Comparison of ENCODE assay signal across 8 cellular contexts in the genomic region with DNA sequence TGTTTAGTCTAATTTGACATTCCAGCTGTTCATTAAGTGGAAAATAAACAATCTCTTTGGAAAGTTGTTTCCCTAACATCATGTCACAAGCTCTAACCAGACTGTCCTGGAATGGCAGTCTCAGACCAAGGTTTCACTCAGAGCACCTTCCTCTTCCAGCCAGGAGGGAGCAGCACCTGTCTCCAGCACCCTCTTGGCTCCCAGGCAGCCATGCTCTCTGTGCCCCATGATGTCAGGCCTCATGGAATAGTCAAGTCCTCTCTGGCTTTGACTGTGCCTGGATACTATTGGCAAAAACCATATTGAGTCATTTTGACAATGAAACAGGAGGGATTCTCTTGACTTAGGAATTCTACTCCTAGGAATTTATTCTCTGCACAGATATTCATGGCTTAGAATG.
A peak's percentile ranks its signal among the peaks of the same experiment; 100 is the strongest.
DNase-seq lines count a peak whose midpoint lies in the region; ATAC-seq and FAIRE-seq lines count a peak whose summit lies in the region.

No MANE protein-coding gene starts in this region.

- DNase-seq in NCI-H146 (lab: John Stamatoyannopoulos, UW), result peak; percentile 21
- DNase-seq in NCI-H146 treated with DMSO at 0.1 percent for 48 hours (lab: John Stamatoyannopoulos, UW; ENCODE audit: unreplicated experiment), result no peak
- peak; percentile 25 for DNase-seq in NAMALWA (ENCODE audit: low spot score)
- peak; percentile 49 for DNase-seq in small intestine
- DNase-seq in NCI-H2227 (lab: John Stamatoyannopoulos, UW; ENCODE audit: unreplicated experiment), result no peak
- no peak for DNase-seq in activated effector memory CD4-positive, alpha-beta T cell treated with Interleukin-2 at 50 U/mL for 16 hours

- no peak overlapping the region for H3K27ac ChIP-seq in small intestine (ENCODE audit: low read depth in 1 of 2, low read length in 1 of 2)

- H3K9ac ChIP-seq in endocrine pancreas (ENCODE audit: control insufficient read depth, insufficient read depth, low read length), result no peak overlapping the region

- H3K27me3 ChIP-seq in endocrine pancreas (ENCODE audit: control insufficient read depth, insufficient read depth, low read length) (no peaks in the 10 kb centered on the region), small intestine (ENCODE audit: control insufficient read depth in 2 of 2, insufficient read depth in 2 of 2, low read length in 2 of 2) (no peaks in the 10 kb centered on the region)

- no peaks in the 10 kb centered on the region for H3K36me3 ChIP-seq in endocrine pancreas (ENCODE audit: control insufficient read depth, insufficient read depth, low read length)
- H3K36me3 ChIP-seq in small intestine (ENCODE audit: control insufficient read depth in 2 of 2, insufficient read depth in 2 of 2, low read length in 2 of 2), result no peaks in the 10 kb centered on the region

- H3K4me1 ChIP-seq in endocrine pancreas (ENCODE audit: control insufficient read depth, insufficient read depth, low read length) (peaks cover 4% of the 10 kb centered on the region), small intestine (ENCODE audit: control insufficient read depth in 2 of 2, insufficient read depth in 1 of 2, low read depth in 1 of 2, low read length in 1 of 2) (no peaks in the 10 kb centered on the region)

- H3K4me3 ChIP-seq in endocrine pancreas (ENCODE audit: control insufficient read depth, insufficient read depth, low read length), result peak overlapping the region; percentile 28
- no peak overlapping the region for H3K4me3 ChIP-seq in small intestine (ENCODE audit: low read depth in 1 of 2, low read length in 2 of 2)

- FAIRE-seq in small intestine (lab: Jason Lieb, UNC), result no peak

- ATAC-seq in activated CD4-positive, CD25-positive, alpha-beta regulatory T cell treated with anti-CD3 and anti-CD28 coated beads, Interleukin-2, amount 50 U/mL, for 24 hours, result no peak

- H3K9me3 ChIP-seq in endocrine pancreas (ENCODE audit: control insufficient read depth, low read length) (no peaks in the 10 kb centered on the region), small intestine (ENCODE audit: control insufficient read depth, low read depth) (no peaks in the 10 kb centered on the region)

Comparison
In these comparisons a context has a peak if more than half of its experiments do, and no peak if none do; other contexts are left out.
1. DNase-seq: peak in NCI-H146 (single experiment), NAMALWA (single experiment) and small intestine (single experiment); none in NCI-H146 treated with DMSO at 0.1 percent for 48 hours (single experiment), NCI-H2227 (single experiment) and activated effector memory CD4-positive, alpha-beta T cell treated with Interleukin-2 at 50 U/mL for 16 hours (single experiment).